Comparison of ENCODE assay signal across 28 cellular contexts in the genomic region with DNA sequence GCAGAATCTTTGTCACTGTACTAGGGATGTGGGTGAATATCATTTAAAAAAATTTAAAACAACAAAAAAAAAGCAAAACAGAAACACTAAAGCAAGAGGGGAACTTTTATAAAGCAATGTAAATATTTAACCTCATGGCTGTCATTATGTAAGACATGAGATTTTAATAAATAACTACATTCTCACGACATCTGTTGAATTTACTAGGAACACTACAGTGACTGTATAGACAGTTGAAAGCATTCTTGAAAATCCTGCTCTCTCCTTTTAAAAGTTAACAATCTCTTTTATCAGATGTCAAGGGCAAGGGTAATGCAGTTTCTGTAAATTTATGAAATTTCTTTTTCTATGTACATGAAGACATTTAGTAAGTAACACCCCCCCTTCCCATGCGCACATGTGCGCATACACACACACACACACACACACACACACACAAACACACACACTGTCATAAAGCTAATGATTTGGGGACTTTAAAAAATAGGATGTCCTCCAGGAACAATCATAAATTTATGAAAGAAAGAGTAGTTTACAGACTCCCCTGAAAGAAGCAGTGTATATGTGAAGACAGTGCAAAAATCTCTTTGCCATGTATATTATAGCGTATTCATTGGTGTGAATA. TPM values are rescaled to one million over a fixed set of nuclear protein-coding genes. Genes with fewer than 3 reads are reported as not detected.
"Had no signal": no experiment of that assay in that cellular context is flagged by ENCODE, and none has a peak within 500 bp of the region (broad histone marks: within the 10 kb centered on the region; RNA-seq: fewer than 3 reads in every experiment).

No MANE protein-coding gene starts in this region.

- H3K4me1 ChIP-seq: psoas muscle, stomach, tibial nerve, upper lobe of left lung, vagina had no signal

- H3K4me3 Mint-ChIP-seq: naive thymus-derived CD8-positive, alpha-beta T cell; natural killer cell treated with Interleukin-12 subunit alpha and Interleukin-12 subunit beta and Interleukin-15 and Interleukin-18, amount 100 ng/mL, for 72 hours; nephron progenitor cell; neural crest cell; stimulated activated effector memory CD8-positive, alpha-beta T cell treated with anti-CD3 and anti-CD28 coated beads, Interleukin-12 subunit alpha, Interleukin-12 subunit beta, amount 100 ng/mL, for 72 hours; stimulated activated naive B cell treated with anti-CD40 and anti-IgM and Interleukin-4, amounts not matched to agents 10 μg/mL and 1 μg/mL and 100 μg/mL, for 72 hours; stimulated activated naive CD8-positive, alpha-beta T cell treated with anti-CD3 and anti-CD28 coated beads, Interleukin-15, Interleukin-2, amounts not matched to agents 100 ng/mL and 50 ng/mL, for 24 hours had no signal

- H3K4me1 Mint-ChIP-seq: naive thymus-derived CD8-positive, alpha-beta T cell; neural crest cell; stimulated activated effector memory CD8-positive, alpha-beta T cell treated with anti-CD3 and anti-CD28 coated beads, Interleukin-12 subunit alpha, Interleukin-12 subunit beta, amount 100 ng/mL, for 72 hours; stimulated activated naive B cell treated with anti-CD40 and anti-IgM and Interleukin-4, amounts not matched to agents 10 μg/mL and 1 μg/mL and 100 μg/mL, for 72 hours had no signal

- DNase-seq: naive thymus-derived CD8-positive, alpha-beta T cell; nephron progenitor cell; nucleus accumbens; pancreas; psoas muscle; right cardiac atrium; right lobe of liver; sigmoid colon; small intestine; stimulated activated CD4-positive, alpha-beta T cell treated with anti-CD3 and anti-CD28 coated beads, Interleukin-15, amount 100 ng/mL, for 24 hours; stimulated activated CD4-positive, alpha-beta T cell treated with anti-CD3 and anti-CD28 coated beads, Interleukin-2, amount 100 ng/mL, for 24 hours; stimulated activated CD4-positive, alpha-beta T cell treated with anti-CD3 and anti-CD28 coated beads, Interleukin-2, amount 100 ng/mL, for 48 hours; stimulated activated CD4-positive, alpha-beta T cell treated with anti-CD3 and anti-CD28 coated beads, Interleukin-4, amount 100 ng/mL, for 24 hours; stimulated activated naive B cell treated with anti-CD40 and anti-IgM and Interleukin-4, amounts not matched to agents 10 μg/mL and 1 μg/mL and 100 μg/mL, for 72 hours; stimulated activated naive CD4-positive, alpha-beta T cell treated with Interleukin-2 at 50 U/mL for 16 hours; stomach; thyroid gland; trophoblast cell; upper lobe of left lung had no signal

- FAIRE-seq: small intestine, urothelium cell line had no signal

- ATAC-seq: naive thymus-derived CD8-positive, alpha-beta T cell; natural killer cell treated with Interleukin-12 subunit alpha and Interleukin-12 subunit beta and Interleukin-15 and Interleukin-18, amount 100 ng/mL, for 72 hours; psoas muscle; right cardiac atrium; stimulated activated effector memory CD8-positive, alpha-beta T cell treated with anti-CD3 and anti-CD28 coated beads, Interleukin-12 subunit alpha, Interleukin-12 subunit beta, amount 100 ng/mL, for 72 hours; stimulated activated naive B cell treated with anti-CD40 and anti-IgM and Interleukin-4, amounts not matched to agents 10 μg/mL and 1 μg/mL and 100 μg/mL, for 72 hours had no signal

- H3K36me3 Mint-ChIP-seq: naive thymus-derived CD8-positive, alpha-beta T cell; natural killer cell treated with Interleukin-12 subunit alpha and Interleukin-12 subunit beta and Interleukin-15 and Interleukin-18, amount 100 ng/mL, for 72 hours; stimulated activated effector memory CD8-positive, alpha-beta T cell treated with anti-CD3 and anti-CD28 coated beads, Interleukin-12 subunit alpha, Interleukin-12 subunit beta, amount 100 ng/mL, for 72 hours; stimulated activated naive B cell treated with anti-CD40 and anti-IgM and Interleukin-4, amounts not matched to agents 10 μg/mL and 1 μg/mL and 100 μg/mL, for 72 hours had no signal

- H3K36me3 ChIP-seq: neutrophil, sigmoid colon, stomach, thoracic aorta, tibial nerve, upper lobe of left lung, vagina had no signal

- H3K9me3 Mint-ChIP-seq: nephron progenitor cell; neural crest cell; stimulated activated effector memory CD8-positive, alpha-beta T cell treated with anti-CD3 and anti-CD28 coated beads, Interleukin-12 subunit alpha, Interleukin-12 subunit beta, amount 100 ng/mL, for 72 hours; stimulated activated naive B cell treated with anti-CD40 and anti-IgM and Interleukin-4, amounts not matched to agents 10 μg/mL and 1 μg/mL and 100 μg/mL, for 72 hours; stimulated activated naive CD8-positive, alpha-beta T cell treated with anti-CD3 and anti-CD28 coated beads, Interleukin-15, Interleukin-2, amounts not matched to agents 100 ng/mL and 50 ng/mL, for 24 hours had no signal

- H3K27ac ChIP-seq: neutrophil, pancreas, psoas muscle, sigmoid colon, stomach, thoracic aorta, thyroid gland, tibial nerve, upper lobe of left lung, vagina had no signal

- H3K27ac Mint-ChIP-seq: naive thymus-derived CD8-positive, alpha-beta T cell; natural killer cell treated with Interleukin-12 subunit alpha and Interleukin-12 subunit beta and Interleukin-15 and Interleukin-18, amount 100 ng/mL, for 72 hours; nephron progenitor cell; stimulated activated effector memory CD8-positive, alpha-beta T cell treated with anti-CD3 and anti-CD28 coated beads, Interleukin-12 subunit alpha, Interleukin-12 subunit beta, amount 100 ng/mL, for 72 hours; stimulated activated naive B cell treated with anti-CD40 and anti-IgM and Interleukin-4, amounts not matched to agents 10 μg/mL and 1 μg/mL and 100 μg/mL, for 72 hours; stimulated activated naive CD8-positive, alpha-beta T cell treated with anti-CD3 and anti-CD28 coated beads, Interleukin-15, Interleukin-2, amounts not matched to agents 100 ng/mL and 50 ng/mL, for 24 hours had no signal

- H3K9me3 ChIP-seq: neutrophil, pancreas, psoas muscle, right lobe of liver, sigmoid colon, thoracic aorta, thyroid gland, upper lobe of left lung, vagina had no signal

- H3K27me3 ChIP-seq: neutrophil, pancreas, right lobe of liver, sigmoid colon, stomach, thyroid gland, tibial nerve, upper lobe of left lung, vagina had no signal

- H3K4me3 ChIP-seq: pancreas, psoas muscle, right lobe of liver, sigmoid colon, stomach, thoracic aorta, thyroid gland, tibial nerve, upper lobe of left lung, vagina had no signal

RNA-seq across cellular contexts. Expression of a gene that starts 51.7 kb away (rescaled TPM):
- total RNA-seq: naive thymus-derived CD8-positive, alpha-beta T cell; natural killer cell treated with Interleukin-12 subunit alpha and Interleukin-12 subunit beta and Interleukin-15 and Interleukin-18, amount 100 ng/mL, for 72 hours had no signal
- polyA plus RNA-seq: naive thymus-derived CD8-positive, alpha-beta T cell had no signal
